In genomic region chr7:1529383-1530116, GRCh38 we compare ENCODE assay signal across 10 cellular contexts. TPM values are rescaled to one million over a fixed set of nuclear protein-coding genes. Genes with fewer than 3 reads are reported as not detected.
DNase-seq lines count a peak whose midpoint lies in the region; ATAC-seq and TF ChIP-seq lines count a peak whose summit lies in the region.
"Had no signal": no experiment of that assay in that cellular context is flagged by ENCODE, and none has a peak within 500 bp of the region (broad histone marks: within the 10 kb centered on the region; RNA-seq: fewer than 3 reads in every experiment).

No MANE protein-coding gene starts in this region.

- peaks cover 55% of the 10 kb centered on the region for H3K4me1 Mint-ChIP-seq in dendritic cell treated with granulocyte-macrophage colony-stimulating factor and Interleukin-4, amounts not matched to agents 40 ng/mL and 50 ng/mL, for 4 days (ENCODE audit: low read depth)

- no peaks in the 10 kb centered on the region for H3K9me3 Mint-ChIP-seq in dendritic cell treated with granulocyte-macrophage colony-stimulating factor and Interleukin-4, amounts not matched to agents 40 ng/mL and 50 ng/mL, for 4 days

- H3K9ac ChIP-seq in SK-N-SH = no peak overlapping the region

- CTCF ChIA-PET in SK-N-SH (lab: Yijun Ruan, JAX) = interaction anchor here (0.9 to 1.1 kb wide), 2 partner anchors 27 to 55 kb away, joined by 3 to 5 read pairs; no protein-coding TSS in a partner anchor

- no peak for TF ChIP-seq RAD21 in SK-N-SH (IDR thresholded peaks at IDR 0.05; ENCODE audit: low read length)

- no peaks in the 10 kb centered on the region for H3K27me3 Mint-ChIP-seq in dendritic cell treated with granulocyte-macrophage colony-stimulating factor and Interleukin-4, amounts not matched to agents 40 ng/mL and 50 ng/mL, for 4 days

- no peaks in the 10 kb centered on the region for H3K9me2 ChIP-seq in SK-N-SH

- no peak overlapping the region for H3K4me3 Mint-ChIP-seq in dendritic cell treated with granulocyte-macrophage colony-stimulating factor and Interleukin-4, amounts not matched to agents 40 ng/mL and 50 ng/mL, for 4 days

- no peak overlapping the region; a peak in 1 of 4 replicates for H3K4me3 ChIP-seq in SK-N-SH (ENCODE audit: low read depth in 2 of 2, low read length in 1 of 2)
- no peak overlapping the region for H3K4me3 ChIP-seq in ovary

- TF ChIP-seq CTCF in SK-N-SH (IDR thresholded peaks at IDR 0.05) (no peak), ovary (IDR thresholded peaks at IDR 0.05) (no peak)

- TF ChIP-seq EP300 in SK-N-SH (IDR thresholded peaks at IDR 0.05; ENCODE audit: borderline replicate concordance in 1 of 2, low read depth in 1 of 2, low read length in 1 of 2) (no peak), ovary (IDR thresholded peaks at IDR 0.05) (no peak)

- no peak for DNase-seq in SK-N-SH
- peak in 3 of 5 donors; percentile 41 to 53 (median 44) for DNase-seq in ovary
- no peak for DNase-seq in cerebellum (ENCODE audit: low spot score)
- DNase-seq: effector CD4-positive, alpha-beta T cell had no signal

- intact Hi-C loops in dendritic cell treated with granulocyte-macrophage colony-stimulating factor and Interleukin-4, amounts not matched to agents 40 ng/mL and 50 ng/mL, for 4 days (cut with micrococcal nuclease) = no loop called here
- intact Hi-C loops in ovary (cut with DNase I) = no loop called here

- H4K20me1 ChIP-seq in SK-N-SH (ENCODE audit: insufficient read depth) = peaks cover 13% of the 10 kb centered on the region; the same call in 1 of the 2 replicates

- no peaks in the 10 kb centered on the region for H3K9me3 ChIP-seq in SK-N-SH
- no peaks in the 10 kb centered on the region for H3K9me3 ChIP-seq in KOPT-K1 (ENCODE audit: insufficient read depth, low read length, poor library complexity, severe bottlenecking)
- no peaks in the 10 kb centered on the region for H3K9me3 ChIP-seq in ovary

- no peak overlapping the region for H3K27ac ChIP-seq in SK-N-SH (ENCODE audit: low read depth in 2 of 2, low read length in 1 of 2)
- peak overlapping the region; percentile 75 for H3K27ac ChIP-seq in KOPT-K1 (ENCODE audit: low read depth, low read length, poor library complexity, severe bottlenecking)
- H3K27ac ChIP-seq in ovary = no peak overlapping the region

- ATAC-seq in SK-N-SH treated with all-trans-retinoic acid at 6 μM for 48 hours (no peak), HG02798 (IDR thresholded peaks at IDR 0.05; ENCODE audit: poor library complexity, unreplicated experiment) (no peak), GM18858 (IDR thresholded peaks at IDR 0.05; ENCODE audit: unreplicated experiment) (no peak)

- 74% methylated on average over 20 of the region's 21 CpGs for WGBS in SK-N-SH (ENCODE audit: low lambda C conversion rate)
- WGBS in ovary, 3 donors = 60 to 68% (median 64%) methylated on average over 19 to 21 of the region's 21 CpGs

- no peak overlapping the region for H2AFZ ChIP-seq in SK-N-SH (ENCODE audit: low read depth)

- no peak for TF ChIP-seq POLR2A in ovary (IDR thresholded peaks at IDR 0.05)

- peak overlapping the region; percentile 73 for H3K27ac Mint-ChIP-seq in dendritic cell treated with granulocyte-macrophage colony-stimulating factor and Interleukin-4, amounts not matched to agents 40 ng/mL and 50 ng/mL, for 4 days

- H3K36me3 ChIP-seq in SK-N-SH (replicated peaks in 1 of 2; ENCODE audit: control insufficient read depth in 1 of 2, insufficient read depth in 2 of 2, low read length in 1 of 2) (no peaks in the 10 kb centered on the region), KOPT-K1 (ENCODE audit: insufficient read depth, low read length) (peaks cover 23% of the 10 kb centered on the region), ovary (no peaks in the 10 kb centered on the region)

- H3K4me1 ChIP-seq in SK-N-SH (ENCODE audit: control insufficient read depth in 1 of 2, insufficient read depth in 2 of 2, low read depth in 1 of 2, low read length in 1 of 2) (peaks cover 33 to 35% of the 10 kb centered on the region in 2 experiments; a peak in 3 of 4 replicates), ovary (ENCODE audit: insufficient read depth) (peaks cover 16% of the 10 kb centered on the region)

- H3K79me2 ChIP-seq in SK-N-SH (ENCODE audit: insufficient read depth) = peaks cover 36% of the 10 kb centered on the region

- H3F3A ChIP-seq in SK-N-SH (replicated peaks; ENCODE audit: insufficient read depth) = peaks cover 37% of the 10 kb centered on the region

- POLR2A ChIA-PET in SK-N-SH (lab: Yijun Ruan, JAX) = no interaction called here

- 0 out of 2 replicates have a peak overlapping the region, but pooled peaks have one; percentile 70 for H3K4me2 ChIP-seq in SK-N-SH

- H3K36me3 Mint-ChIP-seq in dendritic cell treated with granulocyte-macrophage colony-stimulating factor and Interleukin-4, amounts not matched to agents 40 ng/mL and 50 ng/mL, for 4 days (ENCODE audit: low read depth) = peaks cover 21% of the 10 kb centered on the region

- H3K27me3 ChIP-seq in SK-N-SH (ENCODE audit: insufficient read depth) (no peaks in the 10 kb centered on the region), ovary (no peaks in the 10 kb centered on the region)

TF ChIP-seq in SK-N-SH, 30 proteins besides CTCF, POLR2A, EP300 and RAD21:
- TF ChIP-seq NFIC (IDR thresholded peaks at IDR 0.05; ENCODE audit: borderline replicate concordance) (no peak), EZH2phosphoT487 (IDR thresholded peaks at IDR 0.05; ENCODE audit: borderline replicate concordance, low read depth) (no peak), FOSL2 (IDR thresholded peaks at IDR 0.05; ENCODE audit: borderline replicate concordance, low read depth) (no peak), RCOR1 (IDR thresholded peaks at IDR 0.05; ENCODE audit: low read length) (no peak)

TF ChIP-seq in SK-N-SH treated with all-trans-retinoic acid at 6 μM for 48 hours, 23 proteins besides CTCF, POLR2A, EP300 and RAD21 (continues in another document):
- TF ChIP-seq TOX (CRISPR knock-in tag; IDR thresholded peaks at IDR 0.05; ENCODE audit: borderline replicate concordance) = no peak
- TF ChIP-seq POU6F1 (CRISPR knock-in tag; IDR thresholded peaks at IDR 0.05; ENCODE audit: borderline replicate concordance, low read depth) = no peak
- no peak for TF ChIP-seq CSRNP3 (CRISPR knock-in tag; IDR thresholded peaks at IDR 0.05)

RNA-seq across cellular contexts. Expression of gene MAFK, which starts 1.0 kb away (rescaled TPM):
- 33.0 and 33.2 TPM in 2 replicates for polyA plus RNA-seq in SK-N-SH (2012; rRNA removed)
- polyA plus RNA-seq in SK-N-SH (2012; cell fraction: cytosol; rRNA removed) = 8.3 and 12.2 TPM in 2 replicates
- polyA plus RNA-seq in SK-N-SH (2012; cell fraction: nucleus; rRNA removed) = 240 and 252 TPM in 2 replicates
- total RNA-seq in ovary = 10 to 100 TPM; 10.5 to 42.0 (median 18.7) TPM
- 10 to 100 TPM in 1 of 2 donors, 1 to 10 TPM in 1; 1.8 to 22.9 TPM for polyA plus RNA-seq in ovary
- total RNA-seq in cerebellum = 3.7 TPM

RNA-seq across cellular contexts. Expression of gene INTS1, which starts 25.4 kb away (rescaled TPM):
- polyA plus RNA-seq in SK-N-SH (2012; rRNA removed) = 35.7 and 48.1 TPM in 2 replicates
- polyA plus RNA-seq in SK-N-SH (2012; cell fraction: cytosol; rRNA removed) = 12.0 and 22.3 TPM in 2 replicates
- 148 and 184 TPM in 2 replicates for polyA plus RNA-seq in SK-N-SH (2012; cell fraction: nucleus; rRNA removed)
- 10 to 100 TPM; 28.5 to 80.5 (median 70.6) TPM for total RNA-seq in ovary
- 10 to 100 TPM in 1 of 2 donors, 1 to 10 TPM in 1; 1.9 to 48.7 TPM for polyA plus RNA-seq in ovary
- 31.7 TPM for total RNA-seq in cerebellum

RNA-seq across cellular contexts. Expression of gene TMEM184A, which starts 26.5 kb away (rescaled TPM):
- 1.5 and 1.8 TPM in 2 replicates for polyA plus RNA-seq in SK-N-SH (2012; rRNA removed)
- polyA plus RNA-seq in SK-N-SH (2012; cell fraction: cytosol; rRNA removed) = 0.43 and 0.46 TPM in 2 replicates
- 6.5 and 6.7 TPM in 2 replicates for polyA plus RNA-seq in SK-N-SH (2012; cell fraction: nucleus; rRNA removed)
- 1 to 10 TPM in 5 of 7 donors, under 1 TPM in 1, not detected in 1; 0.05 to 8.4 (median 1.6) TPM for total RNA-seq in ovary
- under 1 TPM in 1 of 2 donors, not detected in 1; 0.13 TPM for polyA plus RNA-seq in ovary
- 0.18 TPM for total RNA-seq in cerebellum
- total RNA-seq: mononuclear cell had no signal

RNA-seq across cellular contexts. Expression of gene PSMG3, which starts 40.3 kb away (rescaled TPM):
- 106 and 109 TPM in 2 replicates for polyA plus RNA-seq in SK-N-SH (2012; rRNA removed)
- polyA plus RNA-seq in SK-N-SH (2012; cell fraction: cytosol; rRNA removed) = 71.7 and 94.8 TPM in 2 replicates
- 82.8 and 87.7 TPM in 2 replicates for polyA plus RNA-seq in SK-N-SH (2012; cell fraction: nucleus; rRNA removed)
- 10 to 100 TPM; 15.6 to 34.5 (median 18.6) TPM for total RNA-seq in ovary
- 10 to 100 TPM; 12.7 to 29.9 TPM for polyA plus RNA-seq in ovary
- total RNA-seq in cerebellum = 10.7 TPM

Comparison
In these comparisons a context has a peak if more than half of its experiments do, and no peak if none do; other contexts are left out.
1. DNase-seq: peak in ovary (3 of 5); none in SK-N-SH (single experiment) and cerebellum (single experiment).